ENCODE assay signal across 8 cellular contexts in the genomic region with DNA sequence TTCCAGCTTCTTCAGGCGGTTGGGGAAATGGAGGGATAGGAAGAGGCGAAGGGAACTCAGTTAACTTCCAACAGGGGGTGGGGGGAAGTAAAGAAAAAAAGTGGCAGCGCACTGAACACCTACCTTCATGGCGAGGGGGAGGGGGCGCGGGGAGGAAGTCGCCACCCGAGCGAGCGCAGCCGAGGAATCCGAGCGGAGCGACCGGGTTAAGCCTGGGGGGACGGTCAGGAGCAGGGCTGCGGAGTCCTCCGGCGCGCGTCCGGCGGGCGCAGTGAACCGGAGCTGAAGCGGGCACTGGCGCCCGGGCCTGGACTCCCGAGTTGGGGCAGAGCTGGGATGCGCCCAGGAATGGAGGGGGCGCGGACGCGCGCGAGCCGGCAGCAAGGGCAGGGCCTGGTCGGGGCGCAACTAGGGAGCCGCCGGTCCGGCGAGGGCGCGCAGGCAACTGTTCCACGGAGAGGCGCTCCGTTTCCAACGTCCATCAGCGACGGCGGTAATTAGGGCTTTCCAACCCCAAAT. TPM values are rescaled to one million over a fixed set of nuclear protein-coding genes. Genes with fewer than 3 reads are reported as not detected.
DNase-seq lines count a peak whose midpoint lies in the region; ATAC-seq and TF ChIP-seq lines count a peak whose summit lies in the region.

A gene (minus strand): TSS at position 450 of the 519 bp plus-strand sequence. CDS start 321 bp downstream, at position 129.

- peak within 1 kb of the TSS; percentile 94 to 99 (median 98) for H3K27ac Mint-ChIP-seq in nephron

- H3K4me3 Mint-ChIP-seq in nephron, result peak within 1 kb of the TSS; percentile 94 to 97 (median 94)

- peak within 1 kb of the TSS; percentile 87 for H3K9ac ChIP-seq in fibroblast of lung (ENCODE audit: insufficient read depth, low read length)

- H3K4me2 ChIP-seq in fibroblast of lung (ENCODE audit: extremely low read depth, insufficient read depth, low read length), result peak within 1 kb of the TSS; percentile 92

- H3K79me2 ChIP-seq in fibroblast of lung (ENCODE audit: control insufficient read depth, insufficient read depth, low read length), result peaks cover 59% of the 10 kb centered on the region

- TF ChIP-seq CTCF in fibroblast of lung (conservative IDR thresholded peaks at IDR 0.05 in 1 of 2, IDR thresholded peaks at IDR 0.05 in 1 of 2; ENCODE audit: low read depth in 1 of 2, low read length in 2 of 2) (no peak), nephron (IDR thresholded peaks at IDR 0.05; ENCODE audit: unreplicated experiment in 3 of 3) (no peak)

- H3K27ac ChIP-seq in SJSA1 (peak within 1 kb of the TSS; percentile 78), fibroblast of lung (ENCODE audit: insufficient read depth, low read length) (peak within 1 kb of the TSS; percentile 89)

- no peak for ATAC-seq in GM19395 (IDR thresholded peaks at IDR 0.05; ENCODE audit: unreplicated experiment)
- no peak for ATAC-seq in HG03045 (IDR thresholded peaks at IDR 0.05; ENCODE audit: unreplicated experiment)
- no peak for ATAC-seq in activated CD4-positive, CD25-positive, alpha-beta regulatory T cell treated with anti-CD3 and anti-CD28 coated beads, Interleukin-2, amount 50 U/mL, for 24 hours

- H2AFZ ChIP-seq in fibroblast of lung (ENCODE audit: low read length), result peak within 1 kb of the TSS; percentile 12

- peaks cover 3% of the 10 kb centered on the region for H3K36me3 Mint-ChIP-seq in nephron (ENCODE audit: low read depth)

- no peaks in the 10 kb centered on the region for H3K27me3 ChIP-seq in SJSA1 (replicated peaks)
- H3K27me3 ChIP-seq in fibroblast of lung (ENCODE audit: control insufficient read depth, insufficient read depth, low read length), result no peaks in the 10 kb centered on the region

- no peaks in the 10 kb centered on the region for H3K9me3 ChIP-seq in SJSA1 (replicated peaks)
- H3K9me3 ChIP-seq in fibroblast of lung (ENCODE audit: control insufficient read depth, insufficient read depth, low read depth, low read length), result no peaks in the 10 kb centered on the region

- peak within 1 kb of the TSS; percentile 66 for H3K4me3 ChIP-seq in SJSA1
- peak within 1 kb of the TSS; percentile 69 to 91 (median 83) for H3K4me3 ChIP-seq in fibroblast of lung (replicated peaks in 1 of 4; ENCODE audit: control extremely low read depth in 1 of 4, insufficient read depth in 1 of 4, low read depth in 3 of 4, low read length in 4 of 4)

- peaks cover 13% of the 10 kb centered on the region for H3K4me1 ChIP-seq in SJSA1 (replicated peaks)
- peaks cover 16% of the 10 kb centered on the region for H3K4me1 ChIP-seq in fibroblast of lung (ENCODE audit: control insufficient read depth, extremely low read depth, insufficient read depth, low read length)

- peaks cover 51% of the 10 kb centered on the region for H3K27me3 Mint-ChIP-seq in nephron (ENCODE audit: low read depth)

- H4K20me1 ChIP-seq in fibroblast of lung (ENCODE audit: control insufficient read depth, extremely low read depth, insufficient read depth, low read length), result no peaks in the 10 kb centered on the region

- peaks cover 16% of the 10 kb centered on the region for H3K36me3 ChIP-seq in SJSA1
- peaks cover 5% of the 10 kb centered on the region for H3K36me3 ChIP-seq in fibroblast of lung (ENCODE audit: control insufficient read depth, insufficient read depth, low read length)

- peaks cover 48% of the 10 kb centered on the region for H3K4me1 Mint-ChIP-seq in nephron

- DNase-seq in NCI-H1092 treated with DMSO at 0.1 percent for 48 hours (lab: John Stamatoyannopoulos, UW) (peak; percentile 22), NCI-H1092 (lab: John Stamatoyannopoulos, UW) (no peak), SJSA1 (ENCODE audit: low read depth in 1 of 2, low spot score in 2 of 2) (peak; percentile 56 to 65), fibroblast of lung (ENCODE audit: low read depth in 2 of 2) (peak; percentile 62 to 64)

- H3K9me3 Mint-ChIP-seq in nephron, result no peaks in the 10 kb centered on the region

RNA-seq across cellular contexts. Expression of the gene that starts here (rescaled TPM):
- 18.6 and 18.8 TPM in 2 replicates for total RNA-seq in SJSA1 (2014; rRNA removed; shearing (Covaris generic))
- total RNA-seq in fibroblast of lung, result 52.6 and 117 TPM in 2 replicates
- 78.2 and 224 TPM in 2 replicates for polyA plus RNA-seq in fibroblast of lung
- polyA plus RNA-seq in fibroblast of lung (2012), result 53.9 and 150 TPM in 2 replicates
- polyA minus RNA-seq in fibroblast of lung (ENCODE audit: low replicate concordance), result 60.8 and 154 TPM in 2 replicates
